8 cellular contexts compared by ENCODE assay signal in the genomic region with DNA sequence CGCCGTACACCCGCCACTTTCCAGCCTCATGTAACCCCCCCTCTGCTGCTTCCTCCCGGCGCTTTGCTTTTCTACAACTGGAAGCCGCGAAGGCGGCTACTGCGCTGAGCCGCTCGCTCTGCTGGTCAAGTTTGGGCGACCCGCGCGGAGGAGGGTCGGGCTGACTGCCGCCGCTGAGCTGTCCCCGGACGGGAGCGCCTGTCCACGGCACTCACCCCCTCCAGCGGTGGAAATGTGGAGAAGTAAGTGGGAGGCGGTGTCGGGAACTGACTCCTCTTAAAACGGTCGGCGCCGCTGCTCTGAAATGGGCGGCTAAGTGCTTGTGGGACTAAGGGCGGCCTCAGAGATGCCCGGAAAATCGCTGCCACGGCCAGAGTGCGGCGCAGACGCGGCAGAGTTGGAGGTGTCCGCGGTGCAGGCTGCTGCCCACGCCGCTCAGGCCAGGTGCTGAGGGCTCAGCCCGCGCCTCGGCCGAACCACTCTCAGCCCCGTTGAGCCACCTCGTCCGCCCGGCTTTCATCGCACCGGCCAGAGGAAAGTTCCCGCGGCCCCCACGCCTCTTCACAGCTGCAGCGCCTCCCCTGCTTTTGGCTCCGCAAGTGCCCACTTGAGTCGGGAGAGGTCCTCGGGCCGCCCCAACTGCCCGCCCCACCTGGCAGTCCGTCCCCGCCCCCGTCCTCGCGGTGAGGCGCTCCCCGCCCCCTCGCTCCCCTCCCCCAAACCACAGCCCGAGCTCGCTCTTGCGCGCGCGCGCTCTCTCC. TPM values are rescaled to one million over a fixed set of nuclear protein-coding genes. Genes with fewer than 3 reads are reported as not detected.
DNase-seq lines count a peak whose midpoint lies in the region; ATAC-seq and TF ChIP-seq lines count a peak whose summit lies in the region.

No MANE protein-coding gene starts in this region.

- peak overlapping the region; percentile 79 to 90 (median 84) for H3K4me2 ChIP-seq in BLaER1 treated with 17β-estradiol and CSF1 and Interleukin-3, amounts not matched to agents 10 nM and 100 nM

- no peaks in the 10 kb centered on the region for H3K36me3 ChIP-seq in BLaER1 treated with 17β-estradiol and CSF1 and Interleukin-3, amounts not matched to agents 10 nM and 100 nM
- H3K36me3 ChIP-seq in left lung (no peaks in the 10 kb centered on the region), stomach (no peaks in the 10 kb centered on the region)

- peaks cover 12 to 25% (median 13%) of the 10 kb centered on the region in 11 experiments; a peak in 21 of 22 replicates for H3K9me3 ChIP-seq in BLaER1 treated with 17β-estradiol and CSF1 and Interleukin-3, amounts not matched to agents 10 nM and 100 nM (replicated peaks in 1 of 11)
- no peaks in the 10 kb centered on the region for H3K9me3 ChIP-seq in left lung
- H3K9me3 ChIP-seq in stomach = no peaks in the 10 kb centered on the region

- H4K20me1 ChIP-seq in BLaER1 treated with 17β-estradiol and CSF1 and Interleukin-3, amounts not matched to agents 10 nM and 100 nM = no peaks in the 10 kb centered on the region

- H3K4me1 ChIP-seq in BLaER1 treated with 17β-estradiol and CSF1 and Interleukin-3, amounts not matched to agents 10 nM and 100 nM = peaks cover 0 to 5% (median 4%) of the 10 kb centered on the region in 10 experiments; a peak in 6 of 20 replicates
- peaks cover 0 to 19% of the 10 kb centered on the region in 2 donors for H3K4me1 ChIP-seq in left lung
- H3K4me1 ChIP-seq in stomach = peaks cover 22 to 31% (median 28%) of the 10 kb centered on the region in 4 donors

- H3K9ac ChIP-seq in BLaER1 treated with 17β-estradiol and CSF1 and Interleukin-3, amounts not matched to agents 10 nM and 100 nM = peak overlapping the region; percentile 20 to 73 (median 55); a peak in 16 of 22 replicates

- H3K27ac ChIP-seq in BLaER1 treated with 17β-estradiol and CSF1 and Interleukin-3, amounts not matched to agents 10 nM and 100 nM = peak overlapping the region in 1 of 11 experiments; percentile 52; a peak in 2 of 22 replicates
- H3K27ac ChIP-seq in coronary artery (peak overlapping the region in 1 of 2 donors; percentile 61), left lung (no peak overlapping the region), stomach (peak overlapping the region in 4 of 5 donors; percentile 22 to 77 (median 42))

- ATAC-seq in GM18870 (IDR thresholded peaks at IDR 0.05; ENCODE audit: unreplicated experiment) (peak; percentile 11), HG03135 (IDR thresholded peaks at IDR 0.05; ENCODE audit: unreplicated experiment) (peak; percentile 28), left lung (peak; percentile 79)

- DNase-seq in RPMI7951 (ENCODE audit: low read depth) = peak; percentile 47
- no peak for DNase-seq in coronary artery (ENCODE audit: low spot score)
- DNase-seq in left lung = peak; percentile 46 to 80
- DNase-seq in stomach = peak; percentile 35
- no peak for DNase-seq in middle frontal gyrus (ENCODE audit: extremely low spot score, low spot score)

- H3K4me3 ChIP-seq in BLaER1 treated with 17β-estradiol and CSF1 and Interleukin-3, amounts not matched to agents 10 nM and 100 nM = peak overlapping the region; percentile 58 to 72 (median 64)
- H3K4me3 ChIP-seq in coronary artery (peak overlapping the region; percentile 81), left lung (peak overlapping the region; percentile 40 to 48), stomach (peak overlapping the region; percentile 57 to 72 (median 63))

- TF ChIP-seq CTCF in coronary artery (IDR thresholded peaks at IDR 0.05) (no peak), left lung (IDR thresholded peaks at IDR 0.05) (no peak), stomach (IDR thresholded peaks at IDR 0.05) (no peak)

- no peak for TF ChIP-seq EP300 in stomach (IDR thresholded peaks at IDR 0.05)

- peaks cover 3 to 15% (median 8%) of the 10 kb centered on the region in 11 experiments; a peak in 16 of 22 replicates for H3K27me3 ChIP-seq in BLaER1 treated with 17β-estradiol and CSF1 and Interleukin-3, amounts not matched to agents 10 nM and 100 nM
- H3K27me3 ChIP-seq in left lung (peaks cover 20 to 77% of the 10 kb centered on the region in 2 donors), stomach (peaks cover 0 to 37% (median 35%) of the 10 kb centered on the region in 3 donors)

- WGBS in stomach, 5 donors = 1 to 3% (median 2%) methylated on average over 14 to 76 of the region's 76 CpGs

- intact Hi-C loops in left lung (cut with DNase I) = no loop called here
- intact Hi-C loops in stomach (cut with DNase I; ENCODE audit: low total_unique reads) = no loop called here

- TF ChIP-seq POLR2A in stomach (IDR thresholded peaks at IDR 0.05) = no peak

RNA-seq across cellular contexts. Expression of a gene that starts 0.4 kb away (rescaled TPM):
- total RNA-seq in RPMI7951 (2014; rRNA removed; shearing (Covaris generic)) = not detected in 2 replicates
- total RNA-seq in left lung = under 1 TPM; 0.23 to 0.26 TPM
- total RNA-seq in stomach = 100 to 1,000 TPM in 1 of 5 donors, 10 to 100 TPM in 1, 1 to 10 TPM in 1, not detected in 2; 5.7 to 179 (median 23.7) TPM
- under 1 TPM in 1 of 3 donors, not detected in 2; 0.18 TPM for polyA plus RNA-seq in stomach

Comparison
In these comparisons a context has a peak if more than half of its experiments do, and no peak if none do; other contexts are left out.
1. H3K27ac ChIP-seq: peak in stomach (4 of 5); none in left lung (0 of 2).
2. ATAC-seq: peak in every context shown above with its lines; median percentile 79 in left lung; 28 in HG03135; 11 in GM18870.
3. DNase-seq: peak in RPMI7951 (single experiment), left lung (2 of 2) and stomach (single experiment); none in coronary artery (single experiment) and middle frontal gyrus (single experiment).
4. Peak in every context shown above with its lines, with median percentiles within 50 percentile points of each other: H3K4me3 ChIP-seq.